ENCODE assay signal across 10 cellular contexts in the genomic region with DNA sequence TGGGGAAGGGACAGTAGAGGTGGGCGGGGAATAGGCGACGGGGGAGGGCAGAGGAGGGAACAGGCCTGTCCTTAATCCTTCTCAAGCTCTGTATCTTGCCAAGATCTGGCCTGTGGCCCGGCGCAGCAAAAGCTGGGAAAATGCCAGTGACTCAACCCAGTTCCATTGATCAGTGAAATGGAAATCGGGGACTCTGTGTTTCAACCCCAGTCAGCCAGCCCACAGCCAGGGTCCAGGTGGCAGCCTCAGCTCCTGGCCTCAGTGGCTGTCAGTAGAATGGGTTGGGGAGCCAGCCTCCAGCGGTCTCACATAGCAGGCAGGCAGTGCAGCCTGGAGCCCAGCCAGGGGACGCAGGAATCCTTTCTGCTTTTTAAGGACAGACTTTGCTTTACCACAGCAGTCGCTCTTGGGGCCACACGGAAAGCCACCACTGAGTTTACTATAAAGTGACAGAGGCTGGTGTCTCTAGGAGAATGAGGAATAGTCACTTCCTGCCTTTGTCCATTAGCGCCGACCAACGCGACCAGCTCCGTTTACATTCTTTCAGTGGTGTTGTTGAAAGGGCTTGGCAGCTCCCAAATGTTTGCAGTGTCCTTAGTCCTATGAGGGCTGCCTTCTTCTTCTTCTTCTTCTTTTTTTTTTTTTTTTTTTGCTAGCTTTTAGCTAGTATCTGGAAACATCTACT.
A peak's percentile ranks its signal among the peaks of the same experiment; 100 is the strongest.
DNase-seq lines count a peak whose midpoint lies in the region; ATAC-seq and TF ChIP-seq lines count a peak whose summit lies in the region.
"Had no signal": no experiment of that assay in that cellular context is flagged by ENCODE, and none has a peak within 500 bp of the region (broad histone marks: within the 10 kb centered on the region; RNA-seq: fewer than 3 reads in every experiment).

No MANE protein-coding gene starts in this region.

- no peaks in the 10 kb centered on the region for H3K9me3 ChIP-seq in SJSA1 (replicated peaks)

- no peaks in the 10 kb centered on the region for H3K9me3 Mint-ChIP-seq in progenitor cell of endocrine pancreas (ENCODE audit: low read depth)

- no peaks in the 10 kb centered on the region for H3K27me3 Mint-ChIP-seq in progenitor cell of endocrine pancreas

- DNase-seq in Caki2 (ENCODE audit: low read depth) (peak; percentile 77), SJSA1 (ENCODE audit: low read depth in 1 of 2, low spot score in 2 of 2) (peak; percentile 79 to 80), glomerular visceral epithelial cell (ENCODE audit: extremely low spot score) (peak; percentile 51), progenitor cell of endocrine pancreas (ENCODE audit: low spot score, unreplicated experiment) (no peak), OCI-M1 (lab: John Stamatoyannopoulos, UW) (no peak)
- DNase-seq in stimulated activated CD4-positive, alpha-beta T cell treated with anti-CD3 and anti-CD28 coated beads, Interleukin-1b, Interleukin-23, amount 100 ng/mL, for 48 hours, result no peak
- DNase-seq: activated naive CD4-positive, alpha-beta T cell treated with Interleukin-2 at 50 U/mL for 16 hours; Karpas-422 had no signal

- H3K27ac Mint-ChIP-seq in progenitor cell of endocrine pancreas, result peak overlapping the region; percentile 41

- ATAC-seq in GM18498 (IDR thresholded peaks at IDR 0.05; ENCODE audit: unreplicated experiment), result no peak
- ATAC-seq in HG03025 (IDR thresholded peaks at IDR 0.05; ENCODE audit: low FRiP score, unreplicated experiment), result no peak

- H3K27ac ChIP-seq in SJSA1, result peak overlapping the region; percentile 55

- peaks cover 65% of the 10 kb centered on the region for H3K4me1 ChIP-seq in SJSA1 (replicated peaks)

- peaks cover 5% of the 10 kb centered on the region for H3K36me3 Mint-ChIP-seq in progenitor cell of endocrine pancreas (ENCODE audit: insufficient read depth)

- H3K36me3 ChIP-seq in SJSA1, result peaks cover 10% of the 10 kb centered on the region; the same call in 1 of the 2 replicates

- in situ Hi-C loops in Caki2 (cut with HindIII; ENCODE audit: low pct_unique_long_range_greater_than_20kb, low sequenced_read_pairs), result loop anchor here (25.0 kb wide), 2 partner anchors 99 to 101 kb away; no protein-coding TSS in a partner anchor

- H3K4me3 ChIP-seq in SJSA1, result peak overlapping the region; percentile 6

- TF ChIP-seq CTCF in progenitor cell of endocrine pancreas (IDR thresholded peaks at IDR 0.05; ENCODE audit: unreplicated experiment), result no peak

- H3K4me1 Mint-ChIP-seq in progenitor cell of endocrine pancreas (ENCODE audit: low read depth), result peaks cover 49% of the 10 kb centered on the region

- H3K4me3 Mint-ChIP-seq in progenitor cell of endocrine pancreas (ENCODE audit: low read depth), result no peak overlapping the region

- H3K27me3 ChIP-seq in SJSA1 (replicated peaks), result no peaks in the 10 kb centered on the region

Comparison
In these comparisons a context has a peak if more than half of its experiments do, and no peak if none do; other contexts are left out.
1. DNase-seq: peak in Caki2 (single experiment), SJSA1 (2 of 2) and glomerular visceral epithelial cell (single experiment); none in progenitor cell of endocrine pancreas (single experiment), stimulated activated CD4-positive, alpha-beta T cell treated with anti-CD3 and anti-CD28 coated beads, Interleukin-1b, Interleukin-23, amount 100 ng/mL, for 48 hours (single experiment) and OCI-M1 (single experiment).